21 cellular contexts compared by ENCODE assay signal in genomic region chr3:115638991-115639390, GRCh38.
DNase-seq lines count a peak whose midpoint lies in the region; FAIRE-seq lines count a peak whose summit lies in the region.
"Had no signal": no experiment of that assay in that cellular context is flagged by ENCODE, and none has a peak within 500 bp of the region (broad histone marks: within the 10 kb centered on the region; RNA-seq: fewer than 3 reads in every experiment).

No MANE protein-coding gene starts in this region.

- peak; percentile 32 for DNase-seq in NCI-H2029 (lab: John Stamatoyannopoulos, UW)
- DNase-seq in NCI-H2029 treated with DMSO at 0.1 percent for 48 hours (lab: John Stamatoyannopoulos, UW) = no peak
- DNase-seq in NCI-H1092 treated with DMSO at 0.1 percent for 48 hours (lab: John Stamatoyannopoulos, UW) = peak; percentile 69
- DNase-seq in NCI-H446 (lab: John Stamatoyannopoulos, UW) = peak; percentile 55 to 87
- no peak for DNase-seq in urothelium cell line (ENCODE audit: low spot score)
- no peak for DNase-seq in T1000 (lab: John Stamatoyannopoulos, UW)
- no peak for DNase-seq in NCI-H187 (lab: John Stamatoyannopoulos, UW)
- no peak for DNase-seq in NCI-H2171 (lab: John Stamatoyannopoulos, UW)
- DNase-seq: AML-193; DND-41; KG1; NCI-H1417 treated with DMSO at 0.1 percent for 48 hours; NCI-H2081 treated with DMSO at 0.1 percent for 48 hours; NCI-H226; NCI-H524 treated with DMSO at 0.1 percent for 48 hours; NK-92 treated with Interleukin-12 subunit alpha and Interleukin-12 subunit beta, amount 100 ng/mL, for 24 hours; SHP77 treated with DMSO at 0.1 percent for 48 hours; T-helper 2 cell had no signal

- FAIRE-seq in urothelium cell line (lab: Jason Lieb, UNC) = peak; percentile 9
- FAIRE-seq: D721Med, GM12891, H1 had no signal

Comparison
In these comparisons a context has a peak if more than half of its experiments do, and no peak if none do; other contexts are left out.
1. DNase-seq: peak in NCI-H2029 (single experiment), NCI-H1092 treated with DMSO at 0.1 percent for 48 hours (single experiment) and NCI-H446 (2 of 2); none in NCI-H2029 treated with DMSO at 0.1 percent for 48 hours (single experiment), urothelium cell line (single experiment), T1000 (single experiment), NCI-H187 (0 of 2) and NCI-H2171 (single experiment).